18 cellular contexts compared by ENCODE assay signal in genomic region chr5:160047362-160047761, GRCh38. TPM values are rescaled to one million over a fixed set of nuclear protein-coding genes. Genes with fewer than 3 reads are reported as not detected.
DNase-seq lines count a peak whose midpoint lies in the region; ATAC-seq and TF ChIP-seq lines count a peak whose summit lies in the region.
"Had no signal": no experiment of that assay in that cellular context is flagged by ENCODE, and none has a peak within 500 bp of the region (broad histone marks: within the 10 kb centered on the region; RNA-seq: fewer than 3 reads in every experiment).

No MANE protein-coding gene starts in this region.

- no peaks in the 10 kb centered on the region for H3K79me2 ChIP-seq in PC-3 (ENCODE audit: low read length)

- H4K20me1 ChIP-seq in PC-3 (ENCODE audit: low read length) = no peaks in the 10 kb centered on the region

- peaks cover 2% of the 10 kb centered on the region for H3K27me3 Mint-ChIP-seq in brain
- H3K27me3 Mint-ChIP-seq: IgD-negative memory B cell had no signal

- H3K4me1 ChIP-seq in right atrium auricular region (peaks cover 0 to 4% of the 10 kb centered on the region in 2 donors), thyroid gland (no peaks in the 10 kb centered on the region), PC-3 (ENCODE audit: insufficient read depth, low read length) (peaks cover 10% of the 10 kb centered on the region; the same call in 1 of the 2 replicates), neuronal stem cell (ENCODE audit: control insufficient read depth in 2 of 2, insufficient read depth in 1 of 2, low read depth in 1 of 2, low read length in 2 of 2) (peaks cover 0 to 19% of the 10 kb centered on the region in 2 donors)
- H3K4me1 ChIP-seq: Caco-2, Peyer's patch had no signal

- peak overlapping the region in 1 of 2 donors; percentile 19 for H3K27ac ChIP-seq in right atrium auricular region
- no peak overlapping the region for H3K27ac ChIP-seq in thyroid gland
- H3K27ac ChIP-seq in PC-3 (ENCODE audit: low read length) = no peak overlapping the region
- H3K27ac ChIP-seq in neuronal stem cell (replicated peaks; ENCODE audit: low read length) = no peak overlapping the region
- H3K27ac ChIP-seq: Peyer's patch had no signal

- peaks cover 81% of the 10 kb centered on the region for H3K36me3 Mint-ChIP-seq in brain

- TF ChIP-seq CTCF in right atrium auricular region (IDR thresholded peaks at IDR 0.05) (no peak), brain (conservative IDR thresholded peaks at IDR 0.05) (no peak), thyroid gland (IDR thresholded peaks at IDR 0.05) (no peak), PC-3 (conservative IDR thresholded peaks at IDR 0.05; ENCODE audit: low read depth, low read length) (no peak)

- H3K4me3 ChIP-seq in right atrium auricular region = no peak overlapping the region
- H3K4me3 ChIP-seq in thyroid gland (replicated peaks in 1 of 3) = no peak overlapping the region
- H3K4me3 ChIP-seq in PC-3 (ENCODE audit: low read length) = no peak overlapping the region
- no peak overlapping the region for H3K4me3 ChIP-seq in neuronal stem cell (ENCODE audit: low read length in 2 of 2)
- H3K4me3 ChIP-seq: GM12878, Peyer's patch had no signal

- no TSS peak for BruUV-seq in PC-3 (replicated peaks; lab: Mats Ljungman, UMichigan)

- H2BK120ac ChIP-seq in neuronal stem cell (ENCODE audit: low read depth, low read length) = no peak overlapping the region

- no peak overlapping the region for H3K14ac ChIP-seq in neuronal stem cell (ENCODE audit: low read length)

- H3K4ac ChIP-seq in neuronal stem cell (ENCODE audit: low read length) = no peak overlapping the region

- H2BK5ac ChIP-seq in neuronal stem cell (ENCODE audit: low read length) = no peak overlapping the region

- no peak overlapping the region for H2AK5ac ChIP-seq in neuronal stem cell (ENCODE audit: low read depth, low read length)

- no peaks in the 10 kb centered on the region for H3K9me3 Mint-ChIP-seq in brain
- H3K9me3 Mint-ChIP-seq: CD14-positive monocyte, IgD-negative memory B cell had no signal

- H3K4me1 Mint-ChIP-seq in brain = peaks cover 40% of the 10 kb centered on the region

- H3K9ac ChIP-seq in PC-3 (ENCODE audit: low read length) (no peak overlapping the region), neuronal stem cell (ENCODE audit: low read depth, low read length, poor library complexity) (no peak overlapping the region)

- H3K36me3 ChIP-seq in right atrium auricular region (peaks cover 33% of the 10 kb centered on the region), thyroid gland (peaks cover 23 to 28% of the 10 kb centered on the region in 2 donors), PC-3 (ENCODE audit: low read depth, low read length) (peaks cover 28% of the 10 kb centered on the region; the same call in 1 of the 2 replicates), neuronal stem cell (replicated peaks in 1 of 2; ENCODE audit: control insufficient read depth in 2 of 2, insufficient read depth in 2 of 2, low read length in 2 of 2) (peaks cover 10 to 64% of the 10 kb centered on the region in 2 donors)

- H3K9me2 ChIP-seq in PC-3 (replicated peaks; ENCODE audit: low read length) = no peaks in the 10 kb centered on the region

- H3K4me3 Mint-ChIP-seq in brain = peak overlapping the region in 1 of 5 experiments; percentile 26
- H3K4me3 Mint-ChIP-seq: CD14-positive monocyte, IgD-negative memory B cell had no signal

- H3K9me3 ChIP-seq in right atrium auricular region (no peaks in the 10 kb centered on the region), thyroid gland (no peaks in the 10 kb centered on the region), PC-3 (ENCODE audit: low read length) (no peaks in the 10 kb centered on the region), neuronal stem cell (replicated peaks in 1 of 2; ENCODE audit: control insufficient read depth in 2 of 2, insufficient read depth in 1 of 2, low read depth in 1 of 2, low read length in 2 of 2) (peaks cover 0 to 2% of the 10 kb centered on the region in 2 donors)
- H3K9me3 ChIP-seq: Caco-2, Peyer's patch had no signal

- intact Hi-C loops in Right ventricle myocardium inferior (cut with DNase I) = no loop called here
- intact Hi-C loops in thyroid gland (cut with DNase I) = no loop called here
- intact Hi-C loops in PC-3 (cut with micrococcal nuclease) = no loop called here

- H4K8ac ChIP-seq in neuronal stem cell (ENCODE audit: low read depth, low read length) = no peak overlapping the region

- no peak for TF ChIP-seq POLR2A in thyroid gland (IDR thresholded peaks at IDR 0.05)

- no peak overlapping the region for H3K18ac ChIP-seq in neuronal stem cell (ENCODE audit: low read length)

- H3F3A ChIP-seq in PC-3 (ENCODE audit: low read length, unreplicated experiment) = no peaks in the 10 kb centered on the region

- peak overlapping the region in 3 of 5 experiments; percentile 22 to 86 (median 73) for H3K27ac Mint-ChIP-seq in brain
- H3K27ac Mint-ChIP-seq: IgD-negative memory B cell had no signal

- 88 to 91% methylated on average over 3 of the region's 3 CpGs for WGBS in thyroid gland, 2 donors
- no CpG with 5 or more reads among the region's 3 CpGs for WGBS in neuronal stem cell (ENCODE audit: extremely low coverage in 2 of 2, insufficient read length in 2 of 2, insufficient replicate concordance in 1 of 2), 2 donors

- H2AFZ ChIP-seq in PC-3 (ENCODE audit: low read length) (no peak overlapping the region), neuronal stem cell (ENCODE audit: low read length) (no peak overlapping the region)

- no peak for DNase-seq in Right ventricle myocardium inferior (ENCODE audit: missing footprints)
- DNase-seq in right atrium auricular region (ENCODE audit: low spot score) = no peak
- DNase-seq in islet precursor cell = peak; percentile 7
- no peak for DNase-seq in thyroid gland
- DNase-seq in left lobe of liver (ENCODE audit: low spot score) = no peak
- DNase-seq in PC-3 = no peak
- DNase-seq in neuronal stem cell (ENCODE audit: low spot score) = no peak
- DNase-seq: Caco-2, DMS53, NCI-H1417 treated with DMSO at 0.1 percent for 48 hours, NCI-H2029, NCI-H510A, Peyer's patch had no signal

- H2BK12ac ChIP-seq in neuronal stem cell (ENCODE audit: low read length) = no peak overlapping the region

- ATAC-seq in Right ventricle myocardium inferior (peak; percentile 30), left lobe of liver (no peak), PC-3 (no peak)
- ATAC-seq: GM12878, HCT116 had no signal

- H3K27me3 ChIP-seq in right atrium auricular region (no peaks in the 10 kb centered on the region), thyroid gland (no peaks in the 10 kb centered on the region), PC-3 (ENCODE audit: low read length) (no peaks in the 10 kb centered on the region), neuronal stem cell (ENCODE audit: control insufficient read depth in 3 of 3, insufficient read depth in 3 of 3, low read depth in 1 of 3, low read length in 3 of 3) (no peaks in the 10 kb centered on the region)
- H3K27me3 ChIP-seq: Peyer's patch had no signal

- CTCF ChIA-PET in PC-3 (lab: Charles Lee) = no interaction called here

- no peak overlapping the region for H3K4me2 ChIP-seq in PC-3 (ENCODE audit: low read length)
- no peak overlapping the region for H3K4me2 ChIP-seq in neuronal stem cell (ENCODE audit: insufficient read depth, low read length, poor library complexity, severe bottlenecking)

- POLR2A ChIA-PET in PC-3 (lab: Charles Lee; ENCODE audit: unreplicated experiment) = no interaction called here

- H4K91ac ChIP-seq in neuronal stem cell (ENCODE audit: low read depth, low read length, poor library complexity) = no peak overlapping the region

- no peak overlapping the region for H2BK15ac ChIP-seq in neuronal stem cell (ENCODE audit: low read length)

- no peaks in the 10 kb centered on the region for H3K79me1 ChIP-seq in neuronal stem cell (ENCODE audit: low read depth, low read length)

- H3K23ac ChIP-seq in neuronal stem cell (ENCODE audit: low read depth, low read length, poor library complexity) = no peak overlapping the region

RNA-seq across cellular contexts. Expression of gene TTC1, which starts 38.4 kb away (rescaled TPM):
- total RNA-seq in Right ventricle myocardium inferior (114 TPM), right atrium auricular region (10 to 100 TPM; 51.2 to 77.0 TPM), thyroid gland (10 to 100 TPM; 22.3 to 47.1 (median 36.5) TPM), left lobe of liver (18.2 TPM), PC-3 (2014; rRNA removed) (61.4 and 65.0 TPM in 2 replicates)
- polyA plus RNA-seq in brain (ENCODE audit: insufficient read depth, low read depth, low replicate concordance) = 73.0 TPM
- 47.8 TPM for polyA plus RNA-seq in neuronal stem cell (2013, experiment 1 of 2)
- 49.0 TPM for polyA plus RNA-seq in neuronal stem cell (2013, experiment 2 of 2)
